18 cellular contexts compared by ENCODE assay signal in the genomic region with DNA sequence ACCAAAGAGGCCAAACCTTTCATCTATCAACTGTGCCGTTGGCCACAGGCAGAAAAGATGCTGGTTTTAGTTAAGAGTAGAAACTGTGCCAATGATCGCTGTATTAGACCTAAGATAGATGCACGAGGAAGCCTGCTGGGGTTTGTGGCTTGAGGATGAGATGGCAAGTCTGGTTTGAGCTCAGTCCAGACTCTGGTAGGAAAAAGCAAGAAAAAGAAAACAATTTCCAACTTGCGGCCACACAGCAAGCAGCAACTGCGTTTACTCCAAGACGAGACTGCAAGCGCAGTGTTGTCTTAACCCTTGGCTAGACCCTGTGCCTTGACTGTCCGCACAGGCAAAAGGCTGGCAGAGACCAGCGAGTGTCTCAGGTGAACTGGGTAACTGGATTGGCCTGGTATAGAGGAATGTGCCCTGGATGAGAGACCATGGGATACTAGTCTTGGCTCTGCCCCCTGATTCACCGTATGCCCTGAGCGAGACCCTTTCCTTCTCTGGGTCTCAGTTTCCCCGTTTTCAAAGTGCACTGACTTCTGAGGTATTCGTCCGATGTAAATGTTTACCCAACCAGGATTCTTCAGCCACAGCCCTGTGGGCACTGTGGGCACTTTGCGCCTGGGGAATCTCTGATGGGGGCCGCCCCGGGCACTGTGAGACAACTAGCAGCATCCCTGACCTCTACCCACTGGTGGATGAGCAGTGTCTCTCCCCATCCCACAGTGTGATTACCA.
A peak's percentile ranks its signal among the peaks of the same experiment; 100 is the strongest.
DNase-seq lines count a peak whose midpoint lies in the region; TF ChIP-seq lines count a peak whose summit lies in the region.
"Had no signal": no experiment of that assay in that cellular context is flagged by ENCODE, and none has a peak within 500 bp of the region (broad histone marks: within the 10 kb centered on the region; RNA-seq: fewer than 3 reads in every experiment).

No MANE protein-coding gene starts in this region.

- H3K27ac ChIP-seq in esophagus squamous epithelium = no peak overlapping the region
- H3K27ac ChIP-seq: RWPE1 had no signal

- H3K9me3 Mint-ChIP-seq in osteocyte (ENCODE audit: unreplicated experiment) = no peaks in the 10 kb centered on the region
- H3K9me3 Mint-ChIP-seq: CD4-positive, alpha-beta T cell had no signal

- WGBS in esophagus squamous epithelium, 2 donors = 77 to 80% methylated on average over 17 of the region's 17 CpGs

- no peak overlapping the region for H3K27ac Mint-ChIP-seq in osteocyte (ENCODE audit: unreplicated experiment)
- H3K27ac Mint-ChIP-seq: B cell; CD4-positive, alpha-beta T cell had no signal

- H3K27me3 Mint-ChIP-seq in osteocyte (ENCODE audit: unreplicated experiment) = peaks cover 11% of the 10 kb centered on the region

- H3K4me1 ChIP-seq in esophagus squamous epithelium = no peaks in the 10 kb centered on the region
- H3K4me1 ChIP-seq: HAP-1 had no signal

- intact Hi-C loops in esophagus squamous epithelium (cut with DNase I) = no loop called here

- peaks cover 0 to 43% (median 0%) of the 10 kb centered on the region in 4 donors for H3K27me3 ChIP-seq in esophagus squamous epithelium

- H3K4me3 Mint-ChIP-seq in osteocyte (ENCODE audit: unreplicated experiment) = no peak overlapping the region
- H3K4me3 Mint-ChIP-seq: B cell; CD4-positive, alpha-beta T cell had no signal

- peaks cover 18% of the 10 kb centered on the region for H3K4me1 Mint-ChIP-seq in osteocyte (ENCODE audit: unreplicated experiment)
- H3K4me1 Mint-ChIP-seq: B cell had no signal

- H3K36me3 Mint-ChIP-seq in osteocyte (ENCODE audit: unreplicated experiment) = no peaks in the 10 kb centered on the region

- DNase-seq in AG10803 (ENCODE audit: low read depth) (peak; percentile 40), OCI-M1 (lab: John Stamatoyannopoulos, UW) (peak; percentile 11), fibroblast of mammary gland (ENCODE audit: low read depth) (peak; percentile 82), osteocyte (ENCODE audit: extremely low spot score, unreplicated experiment) (peak; percentile 67), NCI-H446 treated with DMSO at 0.1 percent for 48 hours (lab: John Stamatoyannopoulos, UW) (no peak), MV-4-11 (lab: John Stamatoyannopoulos, UW) (no peak), esophagus squamous epithelium (lab: John Stamatoyannopoulos, UW) (no peak)
- DNase-seq: ACHN, DMS79, Kasumi-1, NCI-H1417 treated with DMSO at 0.1 percent for 48 hours, NCI-H2029 treated with DMSO at 0.1 percent for 48 hours, NCI-H526 had no signal

- H3K4me3 ChIP-seq in AG10803 (ENCODE audit: low read length) (no peak overlapping the region), fibroblast of mammary gland (ENCODE audit: control insufficient read depth, low read depth, low read length) (no peak overlapping the region), esophagus squamous epithelium (no peak overlapping the region)
- H3K4me3 ChIP-seq: GM12878, HAP-1 had no signal

- H3K9me3 ChIP-seq in esophagus squamous epithelium = no peaks in the 10 kb centered on the region
- H3K9me3 ChIP-seq: HAP-1 had no signal

- no peak for TF ChIP-seq POLR2A in esophagus squamous epithelium (IDR thresholded peaks at IDR 0.05)

- TF ChIP-seq CTCF in AG10803 (conservative IDR thresholded peaks at IDR 0.05; ENCODE audit: low read length) (no peak), fibroblast of mammary gland (conservative IDR thresholded peaks at IDR 0.05; ENCODE audit: control insufficient read depth, insufficient read depth, low read depth, low read length) (no peak), osteocyte (IDR thresholded peaks at IDR 0.05) (no peak), esophagus squamous epithelium (IDR thresholded peaks at IDR 0.05) (no peak)

- no peaks in the 10 kb centered on the region for H3K36me3 ChIP-seq in esophagus squamous epithelium
- H3K36me3 ChIP-seq: HAP-1 had no signal

Comparison
In these comparisons a context has a peak if more than half of its experiments do, and no peak if none do; other contexts are left out.
1. DNase-seq: peak in AG10803 (single experiment), OCI-M1 (single experiment), fibroblast of mammary gland (single experiment) and osteocyte (single experiment); none in NCI-H446 treated with DMSO at 0.1 percent for 48 hours (single experiment), MV-4-11 (single experiment) and esophagus squamous epithelium (single experiment).